Comparison of ENCODE assay signal across 8 cellular contexts in the genomic region with DNA sequence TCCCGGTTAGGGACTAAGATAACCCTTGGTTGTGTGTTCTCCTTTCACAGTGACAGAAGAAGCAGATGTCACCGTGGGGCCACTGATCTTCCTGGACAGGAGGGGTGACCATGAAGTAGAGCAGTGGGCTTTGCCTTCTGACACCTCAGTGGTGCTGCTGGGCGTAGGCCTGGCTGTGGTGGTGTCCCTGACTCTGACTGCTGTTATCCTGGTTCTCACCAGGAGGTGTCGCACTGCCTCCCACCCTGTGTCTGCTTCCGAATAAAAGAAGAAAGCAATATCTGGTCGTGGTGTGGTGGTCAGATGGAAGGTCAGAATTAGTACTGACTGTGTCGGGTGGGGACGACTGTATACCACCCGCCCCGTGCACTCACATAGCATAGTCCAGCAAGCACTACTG. TPM values are rescaled to one million over a fixed set of nuclear protein-coding genes. Genes with fewer than 3 reads are reported as not detected.
DNase-seq lines count a peak whose midpoint lies in the region; ATAC-seq and TF ChIP-seq lines count a peak whose summit lies in the region.
"Not testable (repeated sequence)": the region's sequence is repeated elsewhere in the genome, so short reads cannot be mapped to it uniquely, and the experiment has no call there.

No MANE protein-coding gene starts in this region.

- H3K27ac ChIP-seq in DND-41 (ENCODE audit: low read length); HCT116 (ENCODE audit: low read depth, low read length): not testable (repeated sequence)

- H3K4me2 ChIP-seq in DND-41 (ENCODE audit: insufficient read depth, low read length); HCT116 (ENCODE audit: low read length): not testable (repeated sequence)

- H3K4me3 ChIP-seq in DND-41 (ENCODE audit: low read depth in 1 of 2, low read length in 2 of 2); HCT116 (replicated peaks in 1 of 2; ENCODE audit: low read depth in 1 of 2, low read length in 2 of 2): not testable (repeated sequence)

- TF ChIP-seq RAD21 in HCT116 (IDR thresholded peaks at IDR 0.05; ENCODE audit: low read depth) = not testable (repeated sequence)

- H4K20me1 ChIP-seq in DND-41 (ENCODE audit: insufficient read depth, low read length); HCT116 (ENCODE audit: insufficient read depth): not testable (repeated sequence)

- not testable (repeated sequence) for H3K9me3 ChIP-seq in DND-41 (ENCODE audit: insufficient read depth, low read length, severe bottlenecking); HCT116 (ENCODE audit: control insufficient read depth in 1 of 2, insufficient read depth in 1 of 2, low read depth in 1 of 2, low read length in 2 of 2)

- not testable (repeated sequence) for H3K9me2 ChIP-seq in HCT116 (ENCODE audit: insufficient read depth)

- not testable (repeated sequence) for H3K4me1 ChIP-seq in DND-41 (ENCODE audit: insufficient read depth, low read length)
- H3K4me1 ChIP-seq in HCT116 (ENCODE audit: control insufficient read depth in 1 of 2, insufficient read depth in 2 of 2, low read length in 2 of 2) = peaks cover 5 to 30% of the 10 kb centered on the region in 2 experiments

- not testable (repeated sequence) for H3K36me3 ChIP-seq in DND-41 (ENCODE audit: insufficient read depth, low read length); HCT116 (ENCODE audit: control insufficient read depth in 1 of 2, insufficient read depth in 2 of 2, low read length in 2 of 2)

- H3K36me3 Mint-ChIP-seq in T-cell; activated naive CD8-positive, alpha-beta T cell treated with anti-CD3 and anti-CD28 coated beads, Interleukin-2, amount 50 U/mL, for 24 hours (ENCODE audit: low read depth): not testable (repeated sequence)

- POLR2A ChIA-PET in HCT116 (lab: Charles Lee); T-cell (lab: Charles Lee): not testable (repeated sequence)

- peaks cover 5 to 18% (median 11%) of the 10 kb centered on the region in 3 donors for H3K4me1 Mint-ChIP-seq in T-cell
- H3K4me1 Mint-ChIP-seq in activated naive CD8-positive, alpha-beta T cell treated with anti-CD3 and anti-CD28 coated beads, Interleukin-2, amount 50 U/mL, for 24 hours = peaks cover 15% of the 10 kb centered on the region

- H3K27ac Mint-ChIP-seq in T-cell; activated naive CD8-positive, alpha-beta T cell treated with anti-CD3 and anti-CD28 coated beads, Interleukin-2, amount 50 U/mL, for 24 hours: not testable (repeated sequence)

- H3K4me3 Mint-ChIP-seq in T-cell; activated naive CD8-positive, alpha-beta T cell treated with anti-CD3 and anti-CD28 coated beads, Interleukin-2, amount 50 U/mL, for 24 hours: not testable (repeated sequence)

- H3K27me3 Mint-ChIP-seq in T-cell; activated naive CD8-positive, alpha-beta T cell treated with anti-CD3 and anti-CD28 coated beads, Interleukin-2, amount 50 U/mL, for 24 hours: not testable (repeated sequence)

- DNase-seq in DND-41; HCT116 (ENCODE audit: low read depth, low spot score); T-cell; activated naive CD8-positive, alpha-beta T cell treated with anti-CD3 and anti-CD28 coated beads, Interleukin-2, amount 50 U/mL, for 24 hours; left colon; sciatic nerve (ENCODE audit: low spot score): not testable (repeated sequence)

- TF ChIP-seq POLR2A in HCT116 (IDR thresholded peaks at IDR 0.05; ENCODE audit: borderline replicate concordance, extremely low read depth, insufficient read depth, insufficient read length) = not testable (repeated sequence)

- H3K79me2 ChIP-seq in DND-41 (ENCODE audit: insufficient read depth, low read length); HCT116 (ENCODE audit: insufficient read depth, low read length): not testable (repeated sequence)

- peak; percentile 33; the same call in 2 of the 3 replicates for ATAC-seq in DND-41 (ENCODE audit: insufficient read depth, low read depth)
- peak; percentile 49 for ATAC-seq in GM19023 (IDR thresholded peaks at IDR 0.05; ENCODE audit: unreplicated experiment)
- ATAC-seq in HCT116 = peak; percentile 42
- ATAC-seq in HG03196 (IDR thresholded peaks at IDR 0.05; ENCODE audit: unreplicated experiment) = peak; percentile 39
- ATAC-seq in T-cell (replicated peaks in 1 of 4) = peak; percentile 31 to 46 (median 38)
- peak; percentile 27 for ATAC-seq in activated naive CD8-positive, alpha-beta T cell treated with anti-CD3 and anti-CD28 coated beads, Interleukin-2, amount 50 U/mL, for 24 hours
- ATAC-seq in left colon = peak; percentile 50
- ATAC-seq in sciatic nerve = peak; percentile 23

- intact Hi-C loops in HCT116 (cut with micrococcal nuclease); left colon (cut with DNase I, micrococcal nuclease); sciatic nerve (cut with DNase I): not testable (repeated sequence)

- H3K9ac ChIP-seq in DND-41 (ENCODE audit: low read depth, low read length); HCT116 (ENCODE audit: low read length): not testable (repeated sequence)

- H3K27me3 ChIP-seq in DND-41 (ENCODE audit: insufficient read depth, low read length, poor library complexity); HCT116 (ENCODE audit: insufficient read depth, low read length): not testable (repeated sequence)

- H2AFZ ChIP-seq in DND-41 (ENCODE audit: low read depth, low read length); HCT116 (ENCODE audit: low read depth, low read length, poor library complexity, severe bottlenecking): not testable (repeated sequence)

- CTCF ChIA-PET in HCT116 (lab: Charles Lee); T-cell (lab: Charles Lee): not testable (repeated sequence)

- not testable (repeated sequence) for BruUV-seq in HCT116 (replicated peaks; lab: Mats Ljungman, UMichigan)

- RAD21 ChIA-PET in HCT116 (lab: Charles Lee; ENCODE audit: low non-redundant PET in 1 of 2, low total read pairs in 2 of 2, uncharacterized antibody in 2 of 2, unreplicated experiment in 2 of 2) = not testable (repeated sequence)

- H3K9me3 Mint-ChIP-seq in T-cell; activated naive CD8-positive, alpha-beta T cell treated with anti-CD3 and anti-CD28 coated beads, Interleukin-2, amount 50 U/mL, for 24 hours: not testable (repeated sequence)

- not testable (repeated sequence) for TF ChIP-seq CTCF in DND-41 (IDR thresholded peaks at IDR 0.05; ENCODE audit: borderline replicate concordance, extremely low read depth, low read length, poor library complexity, severe bottlenecking); HCT116 (IDR thresholded peaks at IDR 0.05 in 2 of 3, conservative IDR thresholded peaks at IDR 0.05 in 1 of 3; ENCODE audit: borderline replicate concordance in 1 of 3, insufficient read depth in 1 of 3, low read depth in 2 of 3, low read length in 2 of 3)

RNA-seq across cellular contexts. Expression of gene ZP3, which starts 17.0 kb away (rescaled TPM):
- total RNA-seq in HCT116 (2021; ENCODE audit: unreplicated experiment) (23.4 TPM), T-cell (1 to 10 TPM; 1.7 to 7.0 (median 5.9) TPM), left colon (1 to 10 TPM; 3.3 to 5.9 TPM), sciatic nerve (1.7 TPM)
- polyA plus RNA-seq in HCT116 (2012) = 19.6 and 25.9 TPM in 2 replicates

RNA-seq across cellular contexts. Expression of gene DTX2, which starts 19.7 kb away (rescaled TPM):
- total RNA-seq in HCT116 (2021; ENCODE audit: unreplicated experiment) (37.4 TPM), T-cell (10 to 100 TPM; 29.0 to 56.6 (median 42.3) TPM), left colon (100 to 1,000 TPM in 1 of 2 donors, 10 to 100 TPM in 1; 57.9 to 120 TPM), sciatic nerve (41.2 TPM)
- 26.4 and 27.7 TPM in 2 replicates for polyA plus RNA-seq in HCT116 (2012)

RNA-seq across cellular contexts. Expression of gene SSC4D, which starts 32.3 kb away (rescaled TPM):
- total RNA-seq in HCT116 (2021; ENCODE audit: unreplicated experiment) (1.1 TPM), T-cell (under 1 TPM in 3 of 5 donors, not detected in 2; 0.20 to 0.76 (median 0.28) TPM), left colon (under 1 TPM; 0.15 to 0.50 TPM), sciatic nerve (0.58 TPM)
- polyA plus RNA-seq in HCT116 (2012) = 0.87 and 1.1 TPM in 2 replicates
